13 cellular contexts compared by ENCODE assay signal in the genomic region with DNA sequence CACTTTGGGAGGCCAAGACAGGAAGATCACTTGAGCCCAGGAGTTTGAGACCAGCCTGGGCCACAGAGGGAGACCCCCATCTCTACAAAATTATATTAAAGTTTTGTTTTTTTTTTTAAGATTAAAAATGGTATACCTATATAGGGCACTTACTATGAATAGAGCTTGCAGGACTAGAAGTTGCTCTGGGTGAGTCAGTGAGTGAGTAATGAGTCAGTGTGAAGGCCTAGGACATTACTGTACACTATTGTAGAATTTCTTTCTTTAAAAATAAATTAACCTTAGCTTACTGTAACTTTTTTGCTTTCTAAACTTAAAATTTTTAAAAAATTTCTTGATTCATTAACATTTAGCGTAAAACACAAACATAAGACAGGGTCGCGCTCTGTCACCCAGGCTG. TPM values are rescaled to one million over a fixed set of nuclear protein-coding genes. Genes with fewer than 3 reads are reported as not detected.
DNase-seq lines count a peak whose midpoint lies in the region; ATAC-seq, FAIRE-seq and TF ChIP-seq lines count a peak whose summit lies in the region.
"Had no signal": no experiment of that assay in that cellular context is flagged by ENCODE, and none has a peak within 500 bp of the region (broad histone marks: within the 10 kb centered on the region; RNA-seq: fewer than 3 reads in every experiment).

No MANE protein-coding gene starts in this region.

- H3K4me2 ChIP-seq in astrocyte (ENCODE audit: low read length), result peak overlapping the region; percentile 60

- H3K4me1 ChIP-seq in astrocyte (ENCODE audit: insufficient read depth, low read length) (peaks cover 37% of the 10 kb centered on the region), foreskin keratinocyte (peaks cover 18% of the 10 kb centered on the region)

- peaks cover 52% of the 10 kb centered on the region for H3K4me1 Mint-ChIP-seq in astrocyte (ENCODE audit: low read depth, unreplicated experiment)
- H3K4me1 Mint-ChIP-seq in progenitor cell of endocrine pancreas (ENCODE audit: low read depth), result peaks cover 22% of the 10 kb centered on the region

- ATAC-seq in foreskin keratinocyte (peak; percentile 68), HG03135 (IDR thresholded peaks at IDR 0.05; ENCODE audit: unreplicated experiment) (no peak)
- ATAC-seq: left lobe of liver had no signal

- H3K36me3 ChIP-seq in astrocyte (ENCODE audit: insufficient read depth, low read length) (no peaks in the 10 kb centered on the region), WERI-Rb-1 (no peaks in the 10 kb centered on the region; the same call in 1 of the 2 replicates)

- H3K4me3 ChIP-seq in astrocyte (ENCODE audit: insufficient read depth, low read depth, low read length) (no peak overlapping the region), WERI-Rb-1 (ENCODE audit: low read depth, low read length) (no peak overlapping the region)
- H3K4me3 ChIP-seq: SK-N-MC had no signal

- H3K9ac ChIP-seq in astrocyte (ENCODE audit: low read length), result peak overlapping the region; percentile 13

- peak; percentile 72 for DNase-seq in A172 (ENCODE audit: low spot score)
- DNase-seq in LHCN-M2 (ENCODE audit: low read depth), result peak; percentile 68
- peak; percentile 81 for DNase-seq in astrocyte (ENCODE audit: low read depth)
- DNase-seq in foreskin keratinocyte, result peak in 1 of 2 donors; percentile 63
- no peak for DNase-seq in WERI-Rb-1
- DNase-seq in progenitor cell of endocrine pancreas (ENCODE audit: low spot score, unreplicated experiment), result no peak
- no peak for DNase-seq in activated CD8-positive, alpha-beta memory T cell treated with anti-CD3 and anti-CD28 coated beads, Interleukin-2, amount 50 U/mL, for 4 hours
- DNase-seq: activated CD4-positive, alpha-beta T cell treated with anti-CD3 and anti-CD28 coated beads, Interleukin-2, amount 10 ng/mL, durations not matched to agents 24 days and 14 days; NCI-H524 had no signal

- H3K9me3 ChIP-seq in astrocyte (ENCODE audit: insufficient read depth, low read depth, low read length), result no peaks in the 10 kb centered on the region
- H3K9me3 ChIP-seq in WERI-Rb-1 (ENCODE audit: severe bottlenecking), result no peaks in the 10 kb centered on the region

- no peaks in the 10 kb centered on the region for H3K9me3 Mint-ChIP-seq in astrocyte (ENCODE audit: unreplicated experiment)
- H3K9me3 Mint-ChIP-seq in progenitor cell of endocrine pancreas (ENCODE audit: low read depth), result no peaks in the 10 kb centered on the region
- H3K9me3 Mint-ChIP-seq: activated CD4-positive, alpha-beta T cell treated with anti-CD3 and anti-CD28 coated beads, Interleukin-2, amount 10 ng/mL, durations not matched to agents 24 days and 14 days; activated T-helper 2 cell treated with anti-CD3 and anti-CD28 coated beads, Interferon-gamma antibody, Interleukin-2, Interleukin-4, amounts not matched to agents 10 μg/mL and 5 μg/mL and 100 μg/mL, durations not matched to agents 14 hours and 24 hours and 36 hours had no signal

- no peak overlapping the region for H3K27ac Mint-ChIP-seq in astrocyte (ENCODE audit: unreplicated experiment)
- no peak overlapping the region for H3K27ac Mint-ChIP-seq in progenitor cell of endocrine pancreas
- H3K27ac Mint-ChIP-seq: activated CD4-positive, alpha-beta T cell treated with anti-CD3 and anti-CD28 coated beads, Interleukin-2, amount 10 ng/mL, durations not matched to agents 24 days and 14 days; activated T-helper 2 cell treated with anti-CD3 and anti-CD28 coated beads, Interferon-gamma antibody, Interleukin-2, Interleukin-4, amounts not matched to agents 10 μg/mL and 5 μg/mL and 100 μg/mL, durations not matched to agents 14 hours and 24 hours and 36 hours had no signal

- FAIRE-seq in astrocyte (lab: Jason Lieb, UNC), result no peak

- no peaks in the 10 kb centered on the region for H3K27me3 Mint-ChIP-seq in astrocyte (ENCODE audit: low read depth, unreplicated experiment)
- H3K27me3 Mint-ChIP-seq in progenitor cell of endocrine pancreas, result no peaks in the 10 kb centered on the region
- H3K27me3 Mint-ChIP-seq: activated CD4-positive, alpha-beta T cell treated with anti-CD3 and anti-CD28 coated beads, Interleukin-2, amount 10 ng/mL, durations not matched to agents 24 days and 14 days had no signal

- H3K36me3 Mint-ChIP-seq in astrocyte (ENCODE audit: low read depth, unreplicated experiment) (peaks cover 3% of the 10 kb centered on the region), progenitor cell of endocrine pancreas (ENCODE audit: insufficient read depth) (peaks cover 1% of the 10 kb centered on the region)

- H3K4me3 Mint-ChIP-seq in astrocyte (ENCODE audit: unreplicated experiment), result no peak overlapping the region
- H3K4me3 Mint-ChIP-seq in progenitor cell of endocrine pancreas (ENCODE audit: low read depth), result no peak overlapping the region
- H3K4me3 Mint-ChIP-seq: activated CD4-positive, alpha-beta T cell treated with anti-CD3 and anti-CD28 coated beads, Interleukin-2, amount 10 ng/mL, durations not matched to agents 24 days and 14 days had no signal

- H3K27ac ChIP-seq in astrocyte (ENCODE audit: low read depth, low read length) (peak overlapping the region; percentile 85), foreskin keratinocyte (no peak overlapping the region), WERI-Rb-1 (no peak overlapping the region)
- H3K27ac ChIP-seq: SK-N-MC had no signal

- TF ChIP-seq CTCF in astrocyte (IDR thresholded peaks at IDR 0.05; ENCODE audit: insufficient read depth, low read depth, low read length) (no peak), foreskin keratinocyte (conservative IDR thresholded peaks at IDR 0.05) (no peak), WERI-Rb-1 (IDR thresholded peaks at IDR 0.05; ENCODE audit: low read depth, low read length) (no peak), progenitor cell of endocrine pancreas (IDR thresholded peaks at IDR 0.05; ENCODE audit: unreplicated experiment) (no peak)

- no peaks in the 10 kb centered on the region for H3K27me3 ChIP-seq in astrocyte (ENCODE audit: insufficient read depth, low read length)
- no peaks in the 10 kb centered on the region for H3K27me3 ChIP-seq in foreskin keratinocyte
- H3K27me3 ChIP-seq in WERI-Rb-1 (ENCODE audit: insufficient read depth, low read depth, severe bottlenecking), result no peaks in the 10 kb centered on the region

- H2AFZ ChIP-seq in astrocyte (ENCODE audit: low read depth, low read length), result no peak overlapping the region

- peaks cover 90% of the 10 kb centered on the region for H3K79me2 ChIP-seq in astrocyte (ENCODE audit: insufficient read depth, low read length)

- peaks cover 83% of the 10 kb centered on the region for H4K20me1 ChIP-seq in astrocyte (ENCODE audit: insufficient read depth, low read length)

RNA-seq across cellular contexts. Expression of gene STK35, which starts 29.7 kb away (rescaled TPM):
- 14.1 and 16.9 TPM in 2 replicates for total RNA-seq in A172 (2014; rRNA removed; shearing (Covaris generic))
- 16.4 and 16.6 TPM in 2 replicates for total RNA-seq in LHCN-M2 (2014; rRNA removed)
- polyA plus RNA-seq in LHCN-M2 (2012), result 5.3 TPM
- total RNA-seq in astrocyte, result 18.1 and 18.6 TPM in 2 replicates
- total RNA-seq in foreskin keratinocyte, result 18.9 and 19.0 TPM in 2 replicates
- 6.6 and 7.9 TPM in 2 replicates for polyA plus RNA-seq in foreskin keratinocyte
- 39.8 and 41.9 TPM in 2 replicates for total RNA-seq in progenitor cell of endocrine pancreas

Comparison
In these comparisons a context has a peak if more than half of its experiments do, and no peak if none do; other contexts are left out.
1. DNase-seq: peak in A172 (single experiment), LHCN-M2 (single experiment) and astrocyte (single experiment); none in WERI-Rb-1 (single experiment), progenitor cell of endocrine pancreas (single experiment) and activated CD8-positive, alpha-beta memory T cell treated with anti-CD3 and anti-CD28 coated beads, Interleukin-2, amount 50 U/mL, for 4 hours (single experiment).